13 cellular contexts compared by ENCODE assay signal in the genomic region with DNA sequence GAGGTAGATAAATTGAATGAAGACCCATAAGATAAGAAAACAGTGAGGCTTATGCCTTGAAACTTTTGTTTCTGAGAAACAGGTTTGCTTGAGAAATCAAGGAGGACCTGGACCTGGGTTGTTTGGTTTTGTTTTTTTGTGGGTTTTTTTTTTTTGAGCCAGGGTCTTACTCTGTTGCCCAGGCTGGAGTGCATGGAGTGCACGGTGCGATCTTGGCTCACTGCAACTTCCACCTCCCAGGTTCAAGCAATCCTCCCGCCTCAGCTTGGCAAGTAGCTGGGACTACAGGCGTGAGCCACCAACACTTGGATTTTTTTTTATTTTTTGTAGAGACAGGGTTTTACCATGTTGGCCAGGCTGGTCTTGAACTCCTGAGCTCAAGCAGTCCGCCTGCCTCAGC. TPM values are rescaled to one million over a fixed set of nuclear protein-coding genes. Genes with fewer than 3 reads are reported as not detected.
DNase-seq lines count a peak whose midpoint lies in the region; ATAC-seq and TF ChIP-seq lines count a peak whose summit lies in the region.
"Had no signal": no experiment of that assay in that cellular context is flagged by ENCODE, and none has a peak within 500 bp of the region (broad histone marks: within the 10 kb centered on the region; RNA-seq: fewer than 3 reads in every experiment).

No MANE protein-coding gene starts in this region.

- H3K4me1 Mint-ChIP-seq in activated naive CD4-positive, alpha-beta T cell treated with anti-CD3 and anti-CD28 coated beads, Interleukin-2, amount 10 ng/mL, durations not matched to agents 7 days and 5 days: peaks cover 31% of the 10 kb centered on the region
- H3K4me1 Mint-ChIP-seq in activated naive CD4-positive, alpha-beta T cell treated with anti-CD3 and anti-CD28 coated beads for 36 hours (ENCODE audit: low read depth): peaks cover 29% of the 10 kb centered on the region
- peaks cover 15% of the 10 kb centered on the region for H3K4me1 Mint-ChIP-seq in activated T-helper 17 cell treated with anti-CD3 and anti-CD28 coated beads, Interleukin-2, amount 50 U/mL, for 72 hours
- H3K4me1 Mint-ChIP-seq in memory B cell: peaks cover 22% of the 10 kb centered on the region

- no peaks in the 10 kb centered on the region for H3K27me3 Mint-ChIP-seq in activated naive CD4-positive, alpha-beta T cell treated with anti-CD3 and anti-CD28 coated beads, Interleukin-2, amount 10 ng/mL, durations not matched to agents 7 days and 5 days
- no peaks in the 10 kb centered on the region for H3K27me3 Mint-ChIP-seq in activated naive CD4-positive, alpha-beta T cell treated with anti-CD3 and anti-CD28 coated beads for 36 hours (ENCODE audit: low read depth)
- no peaks in the 10 kb centered on the region for H3K27me3 Mint-ChIP-seq in activated T-helper 17 cell treated with anti-CD3 and anti-CD28 coated beads, Interleukin-2, amount 50 U/mL, for 72 hours
- H3K27me3 Mint-ChIP-seq in memory B cell: no peaks in the 10 kb centered on the region

- H3K36me3 ChIP-seq in stomach: no peaks in the 10 kb centered on the region
- H3K36me3 ChIP-seq: ovary had no signal

- no peaks in the 10 kb centered on the region for H3K9me3 ChIP-seq in stomach
- H3K9me3 ChIP-seq: ovary had no signal

- no peak overlapping the region for H3K4me3 ChIP-seq in stomach
- H3K4me3 ChIP-seq: ovary had no signal

- no peak for TF ChIP-seq POLR2A in stomach (IDR thresholded peaks at IDR 0.05)

- H3K4me3 Mint-ChIP-seq in activated naive CD4-positive, alpha-beta T cell treated with anti-CD3 and anti-CD28 coated beads, Interleukin-2, amount 10 ng/mL, durations not matched to agents 7 days and 5 days: no peak overlapping the region
- H3K4me3 Mint-ChIP-seq in activated naive CD4-positive, alpha-beta T cell treated with anti-CD3 and anti-CD28 coated beads for 36 hours: no peak overlapping the region
- no peak overlapping the region for H3K4me3 Mint-ChIP-seq in activated T-helper 17 cell treated with anti-CD3 and anti-CD28 coated beads, Interleukin-2, amount 50 U/mL, for 72 hours
- H3K4me3 Mint-ChIP-seq in memory B cell: no peak overlapping the region

- H3K36me3 Mint-ChIP-seq in activated naive CD4-positive, alpha-beta T cell treated with anti-CD3 and anti-CD28 coated beads, Interleukin-2, amount 10 ng/mL, durations not matched to agents 7 days and 5 days: peaks cover 3% of the 10 kb centered on the region
- no peaks in the 10 kb centered on the region for H3K36me3 Mint-ChIP-seq in activated naive CD4-positive, alpha-beta T cell treated with anti-CD3 and anti-CD28 coated beads for 36 hours (ENCODE audit: low read depth)
- no peaks in the 10 kb centered on the region for H3K36me3 Mint-ChIP-seq in activated T-helper 17 cell treated with anti-CD3 and anti-CD28 coated beads, Interleukin-2, amount 50 U/mL, for 72 hours (ENCODE audit: low read depth)
- no peaks in the 10 kb centered on the region for H3K36me3 Mint-ChIP-seq in memory B cell

- H3K27ac ChIP-seq in stomach: peak overlapping the region in 3 of 5 donors; percentile 64 to 82 (median 67)
- H3K27ac ChIP-seq: foreskin keratinocyte, VCaP had no signal

- CTCF ChIA-PET in activated naive CD4-positive, alpha-beta T cell treated with anti-CD3 and anti-CD28 coated beads, Interleukin-2, amount 10 ng/mL, durations not matched to agents 7 days and 5 days (lab: Charles Lee): interaction anchor here (1.4 to 3.4 kb wide), 3 partner anchors 9 to 142 kb away, joined by 3 to 24 read pairs (median 18); a partner anchor contains a TSS
- CTCF ChIA-PET in activated naive CD4-positive, alpha-beta T cell treated with anti-CD3 and anti-CD28 coated beads for 36 hours (lab: Charles Lee): interaction anchor here (2.7 to 4.2 kb wide), 2 partner anchors 7 to 10 kb away, joined by 9 to 30 read pairs; no protein-coding TSS in a partner anchor

- no peak for TF ChIP-seq CTCF in stomach (IDR thresholded peaks at IDR 0.05)

- no peaks in the 10 kb centered on the region for H3K9me3 Mint-ChIP-seq in activated naive CD4-positive, alpha-beta T cell treated with anti-CD3 and anti-CD28 coated beads, Interleukin-2, amount 10 ng/mL, durations not matched to agents 7 days and 5 days
- no peaks in the 10 kb centered on the region for H3K9me3 Mint-ChIP-seq in activated naive CD4-positive, alpha-beta T cell treated with anti-CD3 and anti-CD28 coated beads for 36 hours
- H3K9me3 Mint-ChIP-seq in activated T-helper 17 cell treated with anti-CD3 and anti-CD28 coated beads, Interleukin-2, amount 50 U/mL, for 72 hours: no peaks in the 10 kb centered on the region
- no peaks in the 10 kb centered on the region for H3K9me3 Mint-ChIP-seq in memory B cell

- no peaks in the 10 kb centered on the region for H3K27me3 ChIP-seq in stomach
- H3K27me3 ChIP-seq: foreskin keratinocyte, ovary had no signal

- ATAC-seq in activated T-helper 17 cell treated with anti-CD3 and anti-CD28 coated beads, Interleukin-2, amount 50 U/mL, for 72 hours (replicated peaks): no peak
- ATAC-seq in memory B cell (ENCODE audit: low read depth): no peak
- ATAC-seq: foreskin keratinocyte had no signal

- peak overlapping the region; percentile 33 for H3K27ac Mint-ChIP-seq in activated naive CD4-positive, alpha-beta T cell treated with anti-CD3 and anti-CD28 coated beads, Interleukin-2, amount 10 ng/mL, durations not matched to agents 7 days and 5 days
- no peak overlapping the region for H3K27ac Mint-ChIP-seq in activated naive CD4-positive, alpha-beta T cell treated with anti-CD3 and anti-CD28 coated beads for 36 hours
- peak overlapping the region; percentile 98 for H3K27ac Mint-ChIP-seq in activated T-helper 17 cell treated with anti-CD3 and anti-CD28 coated beads, Interleukin-2, amount 50 U/mL, for 72 hours
- peak overlapping the region; percentile 99 for H3K27ac Mint-ChIP-seq in memory B cell

- H3K4me1 ChIP-seq in stomach: peaks cover 7 to 22% (median 18%) of the 10 kb centered on the region in 4 donors
- H3K4me1 ChIP-seq: foreskin keratinocyte had no signal

- intact Hi-C loops in activated naive CD4-positive, alpha-beta T cell treated with anti-CD3 and anti-CD28 coated beads for 36 hours (cut with micrococcal nuclease): no loop called here
- intact Hi-C loops in stomach (cut with DNase I; ENCODE audit: low total_unique reads): no loop called here

- no peak for DNase-seq in activated naive CD4-positive, alpha-beta T cell treated with anti-CD3 and anti-CD28 coated beads, Interleukin-2, amount 10 ng/mL, durations not matched to agents 7 days and 5 days
- no peak for DNase-seq in activated naive CD4-positive, alpha-beta T cell treated with anti-CD3 and anti-CD28 coated beads for 36 hours
- no peak for DNase-seq in memory B cell (ENCODE audit: low spot score in 2 of 2)
- DNase-seq in stomach: no peak
- no peak for DNase-seq in cerebellar cortex (ENCODE audit: low spot score)
- DNase-seq in COR-L47 (lab: John Stamatoyannopoulos, UW): no peak
- no peak for DNase-seq in Kasumi-1 (lab: John Stamatoyannopoulos, UW)
- DNase-seq: activated CD8-positive, alpha-beta memory T cell treated with anti-CD3 and anti-CD28 coated beads, Interleukin-2, amount 50 U/mL, for 48 hours; foreskin keratinocyte; NCI-H1694; ovary had no signal

- 41 to 66% (median 65%) methylated on average over 5 of the region's 5 CpGs for WGBS in stomach, 5 donors

- no peak for TF ChIP-seq EP300 in stomach (IDR thresholded peaks at IDR 0.05)

RNA-seq across cellular contexts. Expression of a gene that starts 9.0 kb away (rescaled TPM):
- total RNA-seq in activated naive CD4-positive, alpha-beta T cell treated with anti-CD3 and anti-CD28 coated beads for 36 hours: 10 to 100 TPM; 41.1 to 43.2 TPM
- 10 to 100 TPM; 31.4 to 36.7 TPM for total RNA-seq in activated T-helper 17 cell treated with anti-CD3 and anti-CD28 coated beads, Interleukin-2, amount 50 U/mL, for 72 hours
- total RNA-seq in stomach: 10 to 100 TPM; 14.6 to 46.4 (median 31.0) TPM
- polyA plus RNA-seq in stomach: 10 to 100 TPM in 1 of 3 donors, 1 to 10 TPM in 2; 8.2 to 10.7 (median 8.3) TPM

RNA-seq across cellular contexts. Expression of a gene that starts 21.9 kb away (rescaled TPM):
- 1 to 10 TPM; 5.2 to 5.8 TPM for total RNA-seq in activated naive CD4-positive, alpha-beta T cell treated with anti-CD3 and anti-CD28 coated beads for 36 hours
- 1 to 10 TPM; 3.5 to 6.4 TPM for total RNA-seq in activated T-helper 17 cell treated with anti-CD3 and anti-CD28 coated beads, Interleukin-2, amount 50 U/mL, for 72 hours
- 10 to 100 TPM in 4 of 5 donors, 1 to 10 TPM in 1; 5.3 to 60.0 (median 17.1) TPM for total RNA-seq in stomach
- 10 to 100 TPM in 2 of 3 donors, 1 to 10 TPM in 1; 8.2 to 19.7 (median 10.1) TPM for polyA plus RNA-seq in stomach
